1 cellular context compared by ENCODE assay signal in genomic region chr9:127883959-127884358, GRCh38.
TF ChIP-seq lines count a peak whose summit lies in the region.

No MANE protein-coding gene starts in this region.

TF ChIP-seq in H1, 55 proteins besides CTCF, POLR2A, EP300 and RAD21:
- TF ChIP-seq RBBP5 (IDR thresholded peaks at IDR 0.05; ENCODE audit: borderline replicate concordance, low read depth, low read length) (no peak), GABPA (IDR thresholded peaks at IDR 0.05; ENCODE audit: borderline replicate concordance, insufficient read depth, low read length) (no peak), CTBP2 (IDR thresholded peaks at IDR 0.05; ENCODE audit: borderline replicate concordance, insufficient read depth, insufficient read length, low read length) (no peak), PHF8 (conservative IDR thresholded peaks at IDR 0.05; ENCODE audit: low read depth, low read length) (no peak), HDAC2 (IDR thresholded peaks at IDR 0.05; ENCODE audit: borderline replicate concordance in 1 of 2, low read depth in 2 of 2, low read length in 2 of 2) (no peak), RNF2 (IDR thresholded peaks at IDR 0.05; ENCODE audit: borderline replicate concordance, low read depth, low read length, missing control alignments, poor library complexity, severe bottlenecking) (no peak), POU5F1 (IDR thresholded peaks at IDR 0.05; ENCODE audit: low read depth, low read length) (no peak), SRF (IDR thresholded peaks at IDR 0.05; ENCODE audit: low read depth, low read length) (no peak), NRF1 (IDR thresholded peaks at IDR 0.05; ENCODE audit: low read depth, low read length) (no peak), SIRT6 (IDR thresholded peaks at IDR 0.05; ENCODE audit: low read length) (no peak), MAX (IDR thresholded peaks at IDR 0.05) (no peak), JUND (IDR thresholded peaks at IDR 0.05; ENCODE audit: low read length) (no peak), EZH2 (IDR thresholded peaks at IDR 0.05; ENCODE audit: low read depth, low read length, severe bottlenecking) (no peak), GTF2F1 (IDR thresholded peaks at IDR 0.05; ENCODE audit: borderline replicate concordance, low read depth, low read length) (no peak), SP4 (IDR thresholded peaks at IDR 0.05; ENCODE audit: low read length) (no peak), TCF12 (IDR thresholded peaks at IDR 0.05; ENCODE audit: low read depth, low read length) (no peak), ZNF274 (IDR thresholded peaks at IDR 0.05; ENCODE audit: borderline replicate concordance, extremely low read depth, low read length) (no peak), CEBPB (IDR thresholded peaks at IDR 0.05; ENCODE audit: low read depth, low read length) (no peak)
